3 cellular contexts compared by ENCODE assay signal in the genomic region with DNA sequence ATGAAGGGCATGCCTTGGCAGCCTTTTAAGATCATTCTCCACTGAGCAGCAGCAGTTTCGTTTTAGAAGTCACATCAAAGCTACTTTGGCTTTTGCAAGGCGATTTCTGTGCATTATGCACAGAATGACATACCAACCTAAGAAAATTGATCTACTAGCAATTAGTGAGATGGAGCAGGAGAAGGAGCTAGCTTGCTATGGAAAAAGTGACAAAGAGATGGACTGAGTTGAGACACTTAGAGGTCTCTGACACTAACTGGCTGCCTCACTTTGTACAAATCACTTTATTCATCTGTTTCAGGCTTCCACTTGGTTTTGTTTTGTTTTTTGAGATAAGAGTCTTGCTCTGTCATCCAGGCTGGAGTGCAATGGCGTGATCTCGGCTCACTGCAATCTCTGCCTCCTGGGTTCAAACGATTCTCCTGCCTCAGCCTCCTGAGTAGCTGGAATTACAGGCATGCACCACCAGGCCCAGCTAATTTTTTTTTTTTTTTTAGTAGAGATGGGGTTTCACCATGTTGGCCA. TPM values are rescaled to one million over a fixed set of nuclear protein-coding genes. Genes with fewer than 3 reads are reported as not detected.
"Had no signal": no experiment of that assay in that cellular context is flagged by ENCODE, and none has a peak within 500 bp of the region (broad histone marks: within the 10 kb centered on the region; RNA-seq: fewer than 3 reads in every experiment).

No MANE protein-coding gene starts in this region.

RNA-seq across cellular contexts. Expression of a gene that starts 31.5 kb away (rescaled TPM):
- total RNA-seq: HepG2, IMR-90, M059J had no signal
